Comparison of ENCODE assay signal across 2 cellular contexts in genomic region chr9:133282454-133283238, GRCh38.
TF ChIP-seq lines count a peak whose summit lies in the region.

No MANE protein-coding gene starts in this region.

TF ChIP-seq in HEK293, 187 proteins besides CTCF, POLR2A, EP300 and RAD21:
- no peak for TF ChIP-seq ZNF398 (tag by site-specific recombination; IDR thresholded peaks at IDR 0.05)
- TF ChIP-seq ZNF121 (tag by site-specific recombination; IDR thresholded peaks at IDR 0.05), result peak; percentile 69; the same call in 1 of the 2 replicates

TF ChIP-seq in H1, 55 proteins besides CTCF, POLR2A, EP300 and RAD21:
- TF ChIP-seq RFX5 (IDR thresholded peaks at IDR 0.05; ENCODE audit: borderline replicate concordance, low read depth, low read length), result peak; percentile 21; the same call in 1 of the 2 replicates
- no peak for TF ChIP-seq SAP30 (IDR thresholded peaks at IDR 0.05; ENCODE audit: insufficient read depth, insufficient replicate concordance, low read length)
